ENCODE assay signal across 7 cellular contexts in genomic region chr15:82331576-82332304, GRCh38. TPM values are rescaled to one million over a fixed set of nuclear protein-coding genes. Genes with fewer than 3 reads are reported as not detected.
DNase-seq lines count a peak whose midpoint lies in the region; ATAC-seq and TF ChIP-seq lines count a peak whose summit lies in the region.
"Not testable (repeated sequence)": the region's sequence is repeated elsewhere in the genome, so short reads cannot be mapped to it uniquely, and the experiment has no call there.

No MANE protein-coding gene starts in this region.

- not testable (repeated sequence) for H3K36me3 ChIP-seq in mucosa of descending colon (ENCODE audit: low read depth)

- not testable (repeated sequence) for H3K27ac Mint-ChIP-seq in activated CD8-positive, alpha-beta T cell treated with anti-CD3 and anti-CD28 coated beads for 36 hours; activated naive CD8-positive, alpha-beta T cell treated with anti-CD3 and anti-CD28 coated beads, Interleukin-2, amount 50 U/mL, for 24 hours

- not testable (repeated sequence) for H3K36me3 Mint-ChIP-seq in activated CD8-positive, alpha-beta T cell treated with anti-CD3 and anti-CD28 coated beads for 36 hours (ENCODE audit: low read depth); activated naive CD8-positive, alpha-beta T cell treated with anti-CD3 and anti-CD28 coated beads, Interleukin-2, amount 50 U/mL, for 24 hours (ENCODE audit: low read depth)

- H3K4me3 Mint-ChIP-seq in activated CD8-positive, alpha-beta T cell treated with anti-CD3 and anti-CD28 coated beads for 36 hours; activated naive CD8-positive, alpha-beta T cell treated with anti-CD3 and anti-CD28 coated beads, Interleukin-2, amount 50 U/mL, for 24 hours: not testable (repeated sequence)

- not testable (repeated sequence) for H3K4me1 Mint-ChIP-seq in activated CD8-positive, alpha-beta T cell treated with anti-CD3 and anti-CD28 coated beads for 36 hours (ENCODE audit: low read depth); activated naive CD8-positive, alpha-beta T cell treated with anti-CD3 and anti-CD28 coated beads, Interleukin-2, amount 50 U/mL, for 24 hours

- H3K9me3 Mint-ChIP-seq in activated CD8-positive, alpha-beta T cell treated with anti-CD3 and anti-CD28 coated beads for 36 hours; activated naive CD8-positive, alpha-beta T cell treated with anti-CD3 and anti-CD28 coated beads, Interleukin-2, amount 50 U/mL, for 24 hours: not testable (repeated sequence)

- H3K27me3 Mint-ChIP-seq in activated CD8-positive, alpha-beta T cell treated with anti-CD3 and anti-CD28 coated beads for 36 hours; activated naive CD8-positive, alpha-beta T cell treated with anti-CD3 and anti-CD28 coated beads, Interleukin-2, amount 50 U/mL, for 24 hours: not testable (repeated sequence)

- POLR2A ChIA-PET in activated CD8-positive, alpha-beta T cell treated with anti-CD3 and anti-CD28 coated beads for 36 hours (lab: Charles Lee): not testable (repeated sequence)

- CTCF ChIA-PET in activated CD8-positive, alpha-beta T cell treated with anti-CD3 and anti-CD28 coated beads for 36 hours (lab: Charles Lee): not testable (repeated sequence)

- not testable (repeated sequence) for TF ChIP-seq CTCF in activated CD8-positive, alpha-beta T cell treated with anti-CD3 and anti-CD28 coated beads for 36 hours (IDR thresholded peaks at IDR 0.05); mucosa of descending colon (IDR thresholded peaks at IDR 0.05)

- intact Hi-C loops in activated CD8-positive, alpha-beta T cell treated with anti-CD3 and anti-CD28 coated beads for 36 hours (cut with micrococcal nuclease): loop anchor here (10.0 kb wide), 1 partner anchor 67 kb away; the partner anchor contains the start of genes EFL1 and SAXO2
- intact Hi-C loops in mucosa of descending colon (cut with DNase I, micrococcal nuclease): not testable (repeated sequence)

- not testable (repeated sequence) for H3K9me3 ChIP-seq in mucosa of descending colon

- H3K4me1 ChIP-seq in mucosa of descending colon (ENCODE audit: low read depth): not testable (repeated sequence)

- H3K4me3 ChIP-seq in mucosa of descending colon: not testable (repeated sequence)

- ATAC-seq in GM18498 (IDR thresholded peaks at IDR 0.05; ENCODE audit: unreplicated experiment) (peak; percentile 63), GM21381 (IDR thresholded peaks at IDR 0.05; ENCODE audit: unreplicated experiment) (peak; percentile 72), HG02759 (IDR thresholded peaks at IDR 0.05; ENCODE audit: unreplicated experiment) (peak; percentile 60), HG03196 (IDR thresholded peaks at IDR 0.05; ENCODE audit: unreplicated experiment) (peak; percentile 66), mucosa of descending colon (peak; percentile 51)
- ATAC-seq in activated CD8-positive, alpha-beta T cell treated with anti-CD3 and anti-CD28 coated beads for 36 hours: peak; percentile 89
- ATAC-seq in activated naive CD8-positive, alpha-beta T cell treated with anti-CD3 and anti-CD28 coated beads, Interleukin-2, amount 50 U/mL, for 24 hours: peak; percentile 20

- DNase-seq in activated CD8-positive, alpha-beta T cell treated with anti-CD3 and anti-CD28 coated beads for 36 hours: peak; percentile 19
- DNase-seq in activated naive CD8-positive, alpha-beta T cell treated with anti-CD3 and anti-CD28 coated beads, Interleukin-2, amount 50 U/mL, for 24 hours; mucosa of descending colon: not testable (repeated sequence)

RNA-seq across cellular contexts. Expression of gene GOLGA6L10, which starts 17.5 kb away (rescaled TPM):
- 1 to 10 TPM; 2.5 to 3.0 TPM for total RNA-seq in activated CD8-positive, alpha-beta T cell treated with anti-CD3 and anti-CD28 coated beads for 36 hours
- 1 to 10 TPM in 2 of 3 donors, under 1 TPM in 1; 0.92 to 3.6 (median 3.1) TPM for total RNA-seq in mucosa of descending colon

Comparison
In these comparisons a context has a peak if more than half of its experiments do, and no peak if none do; other contexts are left out.
1. ATAC-seq: peak in every context shown above with its lines; median percentile 89 in activated CD8-positive, alpha-beta T cell treated with anti-CD3 and anti-CD28 coated beads for 36 hours; 72 in GM21381; 66 in HG03196; 63 in GM18498; 60 in HG02759; 51 in mucosa of descending colon; 20 in activated naive CD8-positive, alpha-beta T cell treated with anti-CD3 and anti-CD28 coated beads, Interleukin-2, amount 50 U/mL, for 24 hours.